8 cellular contexts compared by ENCODE assay signal in the genomic region with DNA sequence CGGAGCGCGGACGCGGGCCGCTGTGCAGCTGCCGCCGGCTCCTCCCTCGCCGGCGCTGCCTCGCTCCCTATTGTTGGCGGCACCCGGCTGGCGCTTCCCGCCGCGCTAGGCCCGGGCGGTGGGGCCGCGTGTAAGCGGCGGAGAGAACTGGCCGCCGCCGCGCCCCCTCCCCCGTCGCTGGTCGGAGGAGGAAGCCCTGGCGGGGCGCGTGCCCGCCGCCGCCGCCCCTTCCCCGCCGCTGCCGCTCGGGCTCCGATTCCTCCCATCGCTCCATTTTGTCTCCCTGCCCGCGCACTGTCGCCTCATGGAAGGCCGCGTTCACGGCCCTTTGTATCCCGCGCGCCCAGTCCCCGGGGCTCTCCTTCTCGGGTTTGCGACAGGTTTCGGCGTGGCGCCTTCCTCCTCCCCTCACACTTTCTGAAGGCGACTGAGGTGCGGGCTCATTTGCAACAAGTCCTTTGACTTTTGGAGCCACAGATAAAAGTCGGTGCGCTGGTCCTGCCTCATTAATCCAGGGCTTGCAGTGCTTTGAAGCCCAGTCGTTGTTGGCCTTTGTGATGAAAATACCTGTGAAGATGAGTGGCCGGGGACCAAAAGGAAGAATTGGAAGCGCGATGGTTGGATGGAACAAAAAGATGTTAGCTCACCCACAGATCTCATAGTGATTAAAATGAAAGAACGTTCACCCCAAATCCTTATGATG. TPM values are rescaled to one million over a fixed set of nuclear protein-coding genes. Genes with fewer than 3 reads are reported as not detected.
DNase-seq lines count a peak whose midpoint lies in the region; ATAC-seq, FAIRE-seq and TF ChIP-seq lines count a peak whose summit lies in the region.

No MANE protein-coding gene starts in this region.

- H3K36me3 Mint-ChIP-seq in activated T-cell treated with anti-CD3 and anti-CD28 coated beads, Interleukin-2, amount 50 U/mL, for 4 hours (ENCODE audit: insufficient read depth): peaks cover 7% of the 10 kb centered on the region
- no peaks in the 10 kb centered on the region for H3K36me3 Mint-ChIP-seq in stimulated activated memory B cell treated with anti-CD40 and anti-IgM and Interleukin-4, amounts not matched to agents 10 μg/mL and 1 μg/mL and 100 μg/mL, for 72 hours

- peak overlapping the region; percentile 86 for H3K4me2 ChIP-seq in A549

- H3K9me3 Mint-ChIP-seq in activated T-cell treated with anti-CD3 and anti-CD28 coated beads, Interleukin-2, amount 50 U/mL, for 4 hours: no peaks in the 10 kb centered on the region
- H3K9me3 Mint-ChIP-seq in stimulated activated memory B cell treated with anti-CD40 and anti-IgM and Interleukin-4, amounts not matched to agents 10 μg/mL and 1 μg/mL and 100 μg/mL, for 72 hours: no peaks in the 10 kb centered on the region

- H3K9me3 ChIP-seq in A549: no peaks in the 10 kb centered on the region

- DNase-seq in A549 (ENCODE audit: low read depth in 1 of 2, low spot score in 1 of 2) (peak; percentile 8 to 57), NCI-H345 treated with DMSO at 0.1 percent for 48 hours (lab: John Stamatoyannopoulos, UW; ENCODE audit: unreplicated experiment) (peak; percentile 38), myocyte (ENCODE audit: low read depth) (peak; percentile 41)
- DNase-seq in activated T-cell treated with anti-CD3 and anti-CD28 coated beads, Interleukin-2, amount 50 U/mL, for 4 hours: peak; percentile 28

- FAIRE-seq in A549 (lab: Jason Lieb, UNC): no peak

- ATAC-seq in A549 (peak; percentile 47 to 71), GM18508 (IDR thresholded peaks at IDR 0.05; ENCODE audit: insufficient read depth, unreplicated experiment) (peak; percentile 5), HG03025 (IDR thresholded peaks at IDR 0.05; ENCODE audit: low FRiP score, unreplicated experiment) (peak; percentile 33), esophagus mucosa (peak; percentile 59)
- peak; percentile 42 to 54 for ATAC-seq in activated T-cell treated with anti-CD3 and anti-CD28 coated beads, Interleukin-2, amount 50 U/mL, for 4 hours
- ATAC-seq in stimulated activated memory B cell treated with anti-CD40 and anti-IgM and Interleukin-4, amounts not matched to agents 10 μg/mL and 1 μg/mL and 100 μg/mL, for 72 hours: peak; percentile 66

- POLR2A ChIA-PET in A549 (lab: Yijun Ruan, JAX): no interaction called here

- H3K27ac ChIP-seq in A549: peak overlapping the region; percentile 97 to 99

- TF ChIP-seq CTCF in A549 (IDR thresholded peaks at IDR 0.05): no peak

- H3K27me3 Mint-ChIP-seq in activated T-cell treated with anti-CD3 and anti-CD28 coated beads, Interleukin-2, amount 50 U/mL, for 4 hours (ENCODE audit: low read depth): no peaks in the 10 kb centered on the region
- no peaks in the 10 kb centered on the region for H3K27me3 Mint-ChIP-seq in stimulated activated memory B cell treated with anti-CD40 and anti-IgM and Interleukin-4, amounts not matched to agents 10 μg/mL and 1 μg/mL and 100 μg/mL, for 72 hours

- peaks cover 28% of the 10 kb centered on the region; the same call in 2 of the 3 replicates for H3K4me1 ChIP-seq in A549

- no peak for TF ChIP-seq EP300 in A549 (IDR thresholded peaks at IDR 0.05)

- peak overlapping the region; percentile 95 for H3K4me3 ChIP-seq in A549

- H3K4me3 Mint-ChIP-seq in activated T-cell treated with anti-CD3 and anti-CD28 coated beads, Interleukin-2, amount 50 U/mL, for 4 hours: peak overlapping the region; percentile 92
- peak overlapping the region; percentile 91 for H3K4me3 Mint-ChIP-seq in stimulated activated memory B cell treated with anti-CD40 and anti-IgM and Interleukin-4, amounts not matched to agents 10 μg/mL and 1 μg/mL and 100 μg/mL, for 72 hours

- 0% methylated on average over 25 of the region's 68 CpGs for WGBS in A549 (ENCODE audit: missing lambda C conversion rate)

- TF ChIP-seq RAD21 in A549 (conservative IDR thresholded peaks at IDR 0.05 in 1 of 2, IDR thresholded peaks at IDR 0.05 in 1 of 2): no peak

- CTCF ChIA-PET in A549 (lab: Yijun Ruan, JAX): no interaction called here

- no peak for TF ChIP-seq POLR2A in A549 (IDR thresholded peaks at IDR 0.05; ENCODE audit: low read length)

- peak overlapping the region; percentile 94 for H3K27ac Mint-ChIP-seq in stimulated activated memory B cell treated with anti-CD40 and anti-IgM and Interleukin-4, amounts not matched to agents 10 μg/mL and 1 μg/mL and 100 μg/mL, for 72 hours

- H3K4me1 Mint-ChIP-seq in activated T-cell treated with anti-CD3 and anti-CD28 coated beads, Interleukin-2, amount 50 U/mL, for 4 hours (ENCODE audit: low read depth): peaks cover 51% of the 10 kb centered on the region
- H3K4me1 Mint-ChIP-seq in stimulated activated memory B cell treated with anti-CD40 and anti-IgM and Interleukin-4, amounts not matched to agents 10 μg/mL and 1 μg/mL and 100 μg/mL, for 72 hours: peaks cover 31% of the 10 kb centered on the region

TF ChIP-seq in A549, 52 proteins besides CTCF, POLR2A, EP300 and RAD21:
- TF ChIP-seq, protein P1, sequence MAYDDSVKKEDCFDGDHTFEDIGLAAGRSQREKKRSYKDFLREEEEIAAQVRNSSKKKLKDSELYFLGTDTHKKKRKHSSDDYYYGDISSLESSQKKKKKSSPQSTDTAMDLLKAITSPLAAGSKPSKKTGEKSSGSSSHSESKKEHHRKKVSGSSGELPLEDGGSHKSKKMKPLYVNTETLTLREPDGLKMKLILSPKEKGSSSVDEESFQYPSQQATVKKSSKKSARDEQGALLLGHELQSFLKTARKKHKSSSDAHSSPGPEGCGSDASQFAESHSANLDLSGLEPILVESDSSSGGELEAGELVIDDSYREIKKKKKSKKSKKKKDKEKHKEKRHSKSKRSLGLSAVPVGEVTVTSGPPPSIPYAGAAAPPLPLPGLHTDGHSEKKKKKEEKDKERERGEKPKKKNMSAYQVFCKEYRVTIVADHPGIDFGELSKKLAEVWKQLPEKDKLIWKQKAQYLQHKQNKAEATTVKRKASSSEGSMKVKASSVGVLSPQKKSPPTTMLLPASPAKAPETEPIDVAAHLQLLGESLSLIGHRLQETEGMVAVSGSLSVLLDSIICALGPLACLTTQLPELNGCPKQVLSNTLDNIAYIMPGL (CRISPR knock-in tag; IDR thresholded peaks at IDR 0.05; ENCODE audit: borderline replicate concordance): 0 out of 2 replicates have a peak, but pooled peaks have one; percentile 21
- TF ChIP-seq, protein P2, sequence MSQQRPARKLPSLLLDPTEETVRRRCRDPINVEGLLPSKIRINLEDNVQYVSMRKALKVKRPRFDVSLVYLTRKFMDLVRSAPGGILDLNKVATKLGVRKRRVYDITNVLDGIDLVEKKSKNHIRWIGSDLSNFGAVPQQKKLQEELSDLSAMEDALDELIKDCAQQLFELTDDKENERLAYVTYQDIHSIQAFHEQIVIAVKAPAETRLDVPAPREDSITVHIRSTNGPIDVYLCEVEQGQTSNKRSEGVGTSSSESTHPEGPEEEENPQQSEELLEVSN (IDR thresholded peaks at IDR 0.05; ENCODE audit: borderline replicate concordance, low read depth): 0 out of 2 replicates have a peak, but pooled peaks have one; percentile 27
- TF ChIP-seq TFCP2L1 (CRISPR knock-in tag; IDR thresholded peaks at IDR 0.05): 0 out of 2 replicates have a peak, but pooled peaks have one; percentile 39
- TF ChIP-seq, protein P3, sequence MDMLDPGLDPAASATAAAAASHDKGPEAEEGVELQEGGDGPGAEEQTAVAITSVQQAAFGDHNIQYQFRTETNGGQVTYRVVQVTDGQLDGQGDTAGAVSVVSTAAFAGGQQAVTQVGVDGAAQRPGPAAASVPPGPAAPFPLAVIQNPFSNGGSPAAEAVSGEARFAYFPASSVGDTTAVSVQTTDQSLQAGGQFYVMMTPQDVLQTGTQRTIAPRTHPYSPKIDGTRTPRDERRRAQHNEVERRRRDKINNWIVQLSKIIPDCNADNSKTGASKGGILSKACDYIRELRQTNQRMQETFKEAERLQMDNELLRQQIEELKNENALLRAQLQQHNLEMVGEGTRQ (IDR thresholded peaks at IDR 0.05): no peak
- TF ChIP-seq MAFK (IDR thresholded peaks at IDR 0.05; ENCODE audit: partially characterized antibody): no peak
- TF ChIP-seq ELK1 (IDR thresholded peaks at IDR 0.05; ENCODE audit: low read depth, low read length): no peak
- peak; percentile 48; the same call in 1 of the 2 replicates for TF ChIP-seq MYC (IDR thresholded peaks at IDR 0.05; ENCODE audit: borderline replicate concordance, low read length)
TF ChIP-seq in A549: peak in this region for 4.

RNA-seq across cellular contexts. Expression of gene CPSF6, which starts 0.7 kb away (rescaled TPM):
- 55.0 and 77.2 TPM in 2 replicates for polyA plus RNA-seq in A549 (2011; rRNA removed)
- 62.9 and 67.2 TPM in 2 replicates for polyA plus RNA-seq in A549 (2012; cell fraction: cytosol; rRNA removed)
- 64.4 and 64.7 TPM in 2 replicates for polyA plus RNA-seq in A549 (2012; cell fraction: nucleus; rRNA removed)
- 80.8 to 89.3 TPM (median 84.3 TPM) in 3 replicates for polyA plus RNA-seq in A549 (2017; fragmentation: RNase III; extraction: RNeasy Plus Mini Kit Qiagen cat#74134 plus additional on column Dnase treatment)
- 73.6 and 74.9 TPM in 2 replicates for polyA minus RNA-seq in A549 (2011; rRNA and poly(A)+ RNA removed)
- total RNA-seq in activated T-cell treated with anti-CD3 and anti-CD28 coated beads, Interleukin-2, amount 50 U/mL, for 4 hours: 100 to 1,000 TPM in 1 of 3 donors, 10 to 100 TPM in 2; 94.5 to 103 (median 95.3) TPM
- total RNA-seq in esophagus mucosa: 36.1 TPM
- total RNA-seq in myocyte: 22.0 and 23.4 TPM in 2 replicates
- 34.5 TPM for polyA plus RNA-seq in myocyte (2012)

Comparison
In these comparisons a context has a peak if more than half of its experiments do, and no peak if none do; other contexts are left out.
1. Peak in every context shown above with its lines: DNase-seq, ATAC-seq, H3K4me3 ChIP-seq and H3K27ac ChIP-seq.
2. ATAC-seq: peak in every context shown above with its lines; median percentile 66 in stimulated activated memory B cell treated with anti-CD40 and anti-IgM and Interleukin-4, amounts not matched to agents 10 μg/mL and 1 μg/mL and 100 μg/mL, for 72 hours; 59 in A549; 59 in esophagus mucosa; 48 in activated T-cell treated with anti-CD3 and anti-CD28 coated beads, Interleukin-2, amount 50 U/mL, for 4 hours; 33 in HG03025; 5 in GM18508.